ENCODE assay signal across 28 cellular contexts in the genomic region with DNA sequence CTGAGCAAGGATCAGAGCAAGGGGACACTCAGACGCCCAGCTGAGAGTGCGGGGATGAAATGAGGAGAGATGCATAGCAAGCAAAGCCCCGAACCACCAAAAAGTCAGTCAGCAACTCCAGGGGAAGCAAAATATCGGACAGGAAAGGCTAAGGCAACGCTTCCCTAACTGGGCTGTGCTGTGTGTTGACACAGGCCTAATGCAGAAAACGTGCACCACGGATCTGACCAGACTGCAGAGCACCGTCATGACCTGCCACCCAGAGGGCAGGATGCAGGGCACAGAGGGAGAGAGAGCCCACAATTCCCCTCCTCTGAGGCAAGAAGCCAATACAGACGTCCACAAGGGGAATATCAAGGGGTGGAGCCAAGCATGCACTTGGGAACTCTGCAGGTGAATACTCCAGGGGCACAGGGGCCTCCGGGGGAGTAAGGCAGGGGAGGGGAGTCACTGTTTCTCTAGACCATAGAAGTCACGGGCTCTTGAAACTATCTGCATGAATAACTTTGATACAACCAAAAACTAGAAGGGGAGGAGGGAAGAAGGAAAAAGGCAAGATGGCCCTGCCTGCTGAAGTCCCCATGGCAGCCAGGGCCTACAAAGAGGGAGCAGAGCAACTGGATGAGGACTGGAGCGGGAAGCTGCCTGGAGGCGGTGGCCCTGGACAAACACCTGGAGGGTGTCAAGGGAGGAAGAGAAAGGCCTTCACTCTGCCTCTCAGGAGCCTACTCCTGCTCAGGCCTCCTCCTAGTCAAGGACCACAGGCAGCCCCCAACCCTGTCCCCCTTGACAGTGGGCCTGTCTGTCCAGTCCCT. TPM values are rescaled to one million over a fixed set of nuclear protein-coding genes. Genes with fewer than 3 reads are reported as not detected.
A peak's percentile ranks its signal among the peaks of the same experiment; 100 is the strongest.
DNase-seq lines count a peak whose midpoint lies in the region; TF ChIP-seq lines count a peak whose summit lies in the region.
"Had no signal": no experiment of that assay in that cellular context is flagged by ENCODE, and none has a peak within 500 bp of the region (broad histone marks: within the 10 kb centered on the region; RNA-seq: fewer than 3 reads in every experiment).

No MANE protein-coding gene starts in this region.

- peaks cover 10% of the 10 kb centered on the region for H3K27me3 Mint-ChIP-seq in neural progenitor cell (ENCODE audit: insufficient read depth, low read depth)

- no peak for TF ChIP-seq CTCF in neural progenitor cell (IDR thresholded peaks at IDR 0.05)

- H4K20me1 ChIP-seq in neural progenitor cell (ENCODE audit: low read depth) = no peaks in the 10 kb centered on the region
- H4K20me1 ChIP-seq in Karpas-422 (ENCODE audit: insufficient read depth, low read depth, low read length) = no peaks in the 10 kb centered on the region

- peak overlapping the region; percentile 28 for H3K27ac Mint-ChIP-seq in neural progenitor cell
- H3K27ac Mint-ChIP-seq: activated CD8-positive, alpha-beta T cell treated with anti-CD3 and anti-CD28 coated beads for 36 hours had no signal

- no peaks in the 10 kb centered on the region for H3K27me3 ChIP-seq in neural progenitor cell
- H3K27me3 ChIP-seq in Karpas-422 (ENCODE audit: low read length) = no peaks in the 10 kb centered on the region
- H3K27me3 ChIP-seq: BE2C, testis, vagina had no signal

- peaks cover 13% of the 10 kb centered on the region for H3K4me1 ChIP-seq in neural progenitor cell
- peaks cover 8% of the 10 kb centered on the region; the same call in 1 of the 2 replicates for H3K4me1 ChIP-seq in Karpas-422 (ENCODE audit: low read length)
- H3K4me1 ChIP-seq: testis, vagina had no signal

- H3K9me3 ChIP-seq in neural progenitor cell (ENCODE audit: low read depth) (no peaks in the 10 kb centered on the region), Karpas-422 (ENCODE audit: low read length) (no peaks in the 10 kb centered on the region)
- H3K9me3 ChIP-seq: BE2C, testis, vagina had no signal

- H3K4me1 Mint-ChIP-seq in neural progenitor cell = peaks cover 16% of the 10 kb centered on the region

- H3K4me3 ChIP-seq in neural progenitor cell (no peak overlapping the region), Karpas-422 (ENCODE audit: low read length) (no peak overlapping the region)
- H3K4me3 ChIP-seq: testis, vagina had no signal

- no peaks in the 10 kb centered on the region for H3K36me3 Mint-ChIP-seq in neural progenitor cell
- H3K36me3 Mint-ChIP-seq: brain had no signal

- no peaks in the 10 kb centered on the region for H3F3A ChIP-seq in neural progenitor cell (ENCODE audit: low read depth)

- no peaks in the 10 kb centered on the region for H3K9me3 Mint-ChIP-seq in neural progenitor cell
- H3K9me3 Mint-ChIP-seq: activated CD8-positive, alpha-beta T cell treated with anti-CD3 and anti-CD28 coated beads for 36 hours had no signal

- no peak overlapping the region for H3K9ac ChIP-seq in neural progenitor cell
- H3K9ac ChIP-seq in Karpas-422 (ENCODE audit: low read length) = no peak overlapping the region

- H3K27ac ChIP-seq in neural progenitor cell = no peak overlapping the region
- no peak overlapping the region for H3K27ac ChIP-seq in Karpas-422 (ENCODE audit: low read length)
- H3K27ac ChIP-seq: testis, vagina had no signal

- H2AFZ ChIP-seq in neural progenitor cell (replicated peaks) (no peak overlapping the region), Karpas-422 (ENCODE audit: low read length) (no peak overlapping the region)

- H3K4me3 Mint-ChIP-seq in neural progenitor cell = no peak overlapping the region
- H3K4me3 Mint-ChIP-seq: activated CD8-positive, alpha-beta T cell treated with anti-CD3 and anti-CD28 coated beads for 36 hours; brain had no signal

- H3K9me2 ChIP-seq in Karpas-422 (replicated peaks; ENCODE audit: insufficient read depth, low read length) = no peaks in the 10 kb centered on the region

- no peaks in the 10 kb centered on the region for H3K79me2 ChIP-seq in neural progenitor cell (ENCODE audit: low read depth)
- no peaks in the 10 kb centered on the region for H3K79me2 ChIP-seq in Karpas-422 (ENCODE audit: low read length)

- H3K36me3 ChIP-seq in neural progenitor cell = no peaks in the 10 kb centered on the region
- no peaks in the 10 kb centered on the region for H3K36me3 ChIP-seq in Karpas-422 (ENCODE audit: insufficient read depth, low read length)
- H3K36me3 ChIP-seq: BE2C, vagina had no signal

- peak; percentile 7 for DNase-seq in NCI-H2171 treated with DMSO at 0.1 percent for 48 hours (lab: John Stamatoyannopoulos, UW)
- DNase-seq in NCI-H2171 (lab: John Stamatoyannopoulos, UW) = no peak
- DNase-seq in DMS79 (lab: John Stamatoyannopoulos, UW) = peak; percentile 67
- DNase-seq in NCI-H69 (lab: John Stamatoyannopoulos, UW) = peak; percentile 26
- DNase-seq in neural progenitor cell (ENCODE audit: low spot score) = no peak
- no peak for DNase-seq in OCI-M2 (lab: John Stamatoyannopoulos, UW; ENCODE audit: unreplicated experiment)
- DNase-seq in activated gamma-delta T cell treated with Interleukin-2 at 50 U/mL for 16 hours = no peak
- no peak for DNase-seq in Karpas-422
- DNase-seq: activated CD4-positive, CD25-positive, alpha-beta regulatory T cell treated with anti-CD3 and anti-CD28 coated beads, Interleukin-2, amount 50 U/mL, for 72 hours; activated CD8-positive, alpha-beta T cell treated with anti-CD3 and anti-CD28 coated beads for 36 hours; activated gamma-delta T cell; activated T-cell treated with anti-CD3 and anti-CD28 coated beads for 4 hours; BE2C; Kasumi-1; left colon; NCI-H748 treated with DMSO at 0.1 percent for 48 hours; PC-3; SHP77; stimulated activated CD4-positive, alpha-beta T cell treated with anti-CD3 and anti-CD28 coated beads, Interleukin-12 subunit alpha, Interleukin-12 subunit beta, amount 100 ng/mL, for 4 hours; stimulated activated CD4-positive, alpha-beta T cell treated with anti-CD3 and anti-CD28 coated beads, Interleukin-4, amount 100 ng/mL, for 24 hours; stimulated activated naive CD4-positive, alpha-beta T cell; SW 1271; testis had no signal

- no peak overlapping the region for H3K4me2 ChIP-seq in neural progenitor cell
- H3K4me2 ChIP-seq in Karpas-422 (ENCODE audit: low read depth, low read length, poor library complexity, severe bottlenecking) = no peak overlapping the region

RNA-seq across cellular contexts. Expression of gene GRID1, which starts 26.2 kb away (rescaled TPM):
- total RNA-seq in neural progenitor cell (ENCODE audit: low replicate concordance) = 0.31 TPM in 1 of 2 replicates, not detected in the other
- total RNA-seq in Karpas-422 (2014; rRNA removed; shearing (Covaris generic); ENCODE audit: low replicate concordance) = 0.07 and 0.18 TPM in 2 replicates
- total RNA-seq: A673; activated CD8-positive, alpha-beta T cell treated with anti-CD3 and anti-CD28 coated beads for 36 hours; Daoy; osteoblast; PC-3 had no signal

Comparison
In these comparisons a context has a peak if more than half of its experiments do, and no peak if none do; other contexts are left out.
1. DNase-seq: peak in NCI-H2171 treated with DMSO at 0.1 percent for 48 hours (single experiment), DMS79 (single experiment) and NCI-H69 (single experiment); none in NCI-H2171 (single experiment), neural progenitor cell (single experiment), OCI-M2 (single experiment), activated gamma-delta T cell treated with Interleukin-2 at 50 U/mL for 16 hours (single experiment) and Karpas-422 (single experiment).